Comparison of ENCODE assay signal across 1 cellular context in genomic region chr5:86880785-86881492, GRCh38.
TF ChIP-seq lines count a peak whose summit lies in the region.

No MANE protein-coding gene starts in this region.

TF ChIP-seq in HepG2, 621 proteins besides CTCF, POLR2A, EP300 and RAD21 (continued from another document):
- TF ChIP-seq, protein P1, sequence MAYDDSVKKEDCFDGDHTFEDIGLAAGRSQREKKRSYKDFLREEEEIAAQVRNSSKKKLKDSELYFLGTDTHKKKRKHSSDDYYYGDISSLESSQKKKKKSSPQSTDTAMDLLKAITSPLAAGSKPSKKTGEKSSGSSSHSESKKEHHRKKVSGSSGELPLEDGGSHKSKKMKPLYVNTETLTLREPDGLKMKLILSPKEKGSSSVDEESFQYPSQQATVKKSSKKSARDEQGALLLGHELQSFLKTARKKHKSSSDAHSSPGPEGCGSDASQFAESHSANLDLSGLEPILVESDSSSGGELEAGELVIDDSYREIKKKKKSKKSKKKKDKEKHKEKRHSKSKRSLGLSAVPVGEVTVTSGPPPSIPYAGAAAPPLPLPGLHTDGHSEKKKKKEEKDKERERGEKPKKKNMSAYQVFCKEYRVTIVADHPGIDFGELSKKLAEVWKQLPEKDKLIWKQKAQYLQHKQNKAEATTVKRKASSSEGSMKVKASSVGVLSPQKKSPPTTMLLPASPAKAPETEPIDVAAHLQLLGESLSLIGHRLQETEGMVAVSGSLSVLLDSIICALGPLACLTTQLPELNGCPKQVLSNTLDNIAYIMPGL (CRISPR knock-in tag; IDR thresholded peaks at IDR 0.05; ENCODE audit: borderline replicate concordance in 1 of 2, low read depth in 1 of 2) = 0 out of 4 replicates have a peak, but pooled peaks of 1 of the 2 experiments have one; percentile 28
- TF ChIP-seq AGO1 (IDR thresholded peaks at IDR 0.05; ENCODE audit: low read depth, low read length, poor library complexity, severe bottlenecking) (no peak), FOXC1 (CRISPR knock-in tag; IDR thresholded peaks at IDR 0.05; ENCODE audit: borderline replicate concordance) (no peak), ZNF891 (CRISPR knock-in tag; IDR thresholded peaks at IDR 0.05) (no peak), XRCC5 (optimal IDR thresholded peaks at IDR 0.05; ENCODE audit: low read length) (peak; percentile 83), TEAD3 (CRISPR knock-in tag; optimal IDR thresholded peaks at IDR 0.05; ENCODE audit: borderline replicate concordance) (peak; percentile 65), MIER2 (CRISPR knock-in tag; IDR thresholded peaks at IDR 0.05) (peak; percentile 44; the same call in 1 of the 2 replicates), JUNB (CRISPR knock-in tag; IDR thresholded peaks at IDR 0.05; ENCODE audit: borderline replicate concordance) (no peak), HDAC1 (CRISPR knock-in tag; IDR thresholded peaks at IDR 0.05) (no peak), ZNF703 (CRISPR knock-in tag; IDR thresholded peaks at IDR 0.05; ENCODE audit: borderline replicate concordance) (no peak), ZNF580 (CRISPR knock-in tag; IDR thresholded peaks at IDR 0.05; ENCODE audit: borderline replicate concordance, low read depth) (no peak), NR2F6 (IDR thresholded peaks at IDR 0.05) (no peak), NR2F6 (CRISPR knock-in tag; IDR thresholded peaks at IDR 0.05) (no peak), ZNF83 (CRISPR knock-in tag; IDR thresholded peaks at IDR 0.05; ENCODE audit: borderline replicate concordance) (no peak), SIN3A (IDR thresholded peaks at IDR 0.05; ENCODE audit: borderline replicate concordance, low read depth, low read length) (no peak)
- TF ChIP-seq, protein P2, sequence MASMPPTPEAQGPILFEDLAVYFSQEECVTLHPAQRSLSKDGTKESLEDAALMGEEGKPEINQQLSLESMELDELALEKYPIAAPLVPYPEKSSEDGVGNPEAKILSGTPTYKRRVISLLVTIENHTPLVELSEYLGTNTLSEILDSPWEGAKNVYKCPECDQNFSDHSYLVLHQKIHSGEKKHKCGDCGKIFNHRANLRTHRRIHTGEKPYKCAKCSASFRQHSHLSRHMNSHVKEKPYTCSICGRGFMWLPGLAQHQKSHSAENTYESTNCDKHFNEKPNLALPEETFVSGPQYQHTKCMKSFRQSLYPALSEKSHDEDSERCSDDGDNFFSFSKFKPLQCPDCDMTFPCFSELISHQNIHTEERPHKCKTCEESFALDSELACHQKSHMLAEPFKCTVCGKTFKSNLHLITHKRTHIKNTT (CRISPR knock-in tag; IDR thresholded peaks at IDR 0.05) = no peak
- TF ChIP-seq, protein P3, sequence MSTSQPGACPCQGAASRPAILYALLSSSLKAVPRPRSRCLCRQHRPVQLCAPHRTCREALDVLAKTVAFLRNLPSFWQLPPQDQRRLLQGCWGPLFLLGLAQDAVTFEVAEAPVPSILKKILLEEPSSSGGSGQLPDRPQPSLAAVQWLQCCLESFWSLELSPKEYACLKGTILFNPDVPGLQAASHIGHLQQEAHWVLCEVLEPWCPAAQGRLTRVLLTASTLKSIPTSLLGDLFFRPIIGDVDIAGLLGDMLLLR (CRISPR knock-in tag; IDR thresholded peaks at IDR 0.05) = no peak
- TF ChIP-seq, protein P4, sequence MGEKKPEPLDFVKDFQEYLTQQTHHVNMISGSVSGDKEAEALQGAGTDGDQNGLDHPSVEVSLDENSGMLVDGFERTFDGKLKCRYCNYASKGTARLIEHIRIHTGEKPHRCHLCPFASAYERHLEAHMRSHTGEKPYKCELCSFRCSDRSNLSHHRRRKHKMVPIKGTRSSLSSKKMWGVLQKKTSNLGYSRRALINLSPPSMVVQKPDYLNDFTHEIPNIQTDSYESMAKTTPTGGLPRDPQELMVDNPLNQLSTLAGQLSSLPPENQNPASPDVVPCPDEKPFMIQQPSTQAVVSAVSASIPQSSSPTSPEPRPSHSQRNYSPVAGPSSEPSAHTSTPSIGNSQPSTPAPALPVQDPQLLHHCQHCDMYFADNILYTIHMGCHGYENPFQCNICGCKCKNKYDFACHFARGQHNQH (CRISPR knock-in tag; IDR thresholded peaks at IDR 0.05) = no peak
- TF ChIP-seq, protein P5, sequence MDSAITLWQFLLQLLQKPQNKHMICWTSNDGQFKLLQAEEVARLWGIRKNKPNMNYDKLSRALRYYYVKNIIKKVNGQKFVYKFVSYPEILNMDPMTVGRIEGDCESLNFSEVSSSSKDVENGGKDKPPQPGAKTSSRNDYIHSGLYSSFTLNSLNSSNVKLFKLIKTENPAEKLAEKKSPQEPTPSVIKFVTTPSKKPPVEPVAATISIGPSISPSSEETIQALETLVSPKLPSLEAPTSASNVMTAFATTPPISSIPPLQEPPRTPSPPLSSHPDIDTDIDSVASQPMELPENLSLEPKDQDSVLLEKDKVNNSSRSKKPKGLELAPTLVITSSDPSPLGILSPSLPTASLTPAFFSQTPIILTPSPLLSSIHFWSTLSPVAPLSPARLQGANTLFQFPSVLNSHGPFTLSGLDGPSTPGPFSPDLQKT (CRISPR knock-in tag; IDR thresholded peaks at IDR 0.05; ENCODE audit: borderline replicate concordance) = no peak
